Comparison of ENCODE assay signal across 1 cellular context in genomic region chr13:48500652-48501197, GRCh38.
TF ChIP-seq lines count a peak whose summit lies in the region.

No MANE protein-coding gene starts in this region.

TF ChIP-seq in K562, 482 proteins besides CTCF, POLR2A, EP300 and RAD21 (continued from another document):
- no peak for TF ChIP-seq PRDM10 (IDR thresholded peaks at IDR 0.05; ENCODE audit: partially characterized antibody)
- TF ChIP-seq CEBPB (tag; IDR thresholded peaks at IDR 0.05) = peak; percentile 42
- no peak for TF ChIP-seq ZNF75A (CRISPR knock-in tag; IDR thresholded peaks at IDR 0.05)
- TF ChIP-seq ZFP91 (CRISPR knock-in tag; IDR thresholded peaks at IDR 0.05) = no peak
- TF ChIP-seq ZNF316 (IDR thresholded peaks at IDR 0.05) = 0 out of 2 replicates have a peak, but pooled peaks have one; percentile 16
- TF ChIP-seq ZC3H8 (IDR thresholded peaks at IDR 0.05) = no peak
- no peak for TF ChIP-seq MAZ (CRISPR knock-in tag; conservative IDR thresholded peaks at IDR 0.05 in 1 of 2, IDR thresholded peaks at IDR 0.05 in 1 of 2)
